Comparison of ENCODE assay signal across 16 cellular contexts in the genomic region with DNA sequence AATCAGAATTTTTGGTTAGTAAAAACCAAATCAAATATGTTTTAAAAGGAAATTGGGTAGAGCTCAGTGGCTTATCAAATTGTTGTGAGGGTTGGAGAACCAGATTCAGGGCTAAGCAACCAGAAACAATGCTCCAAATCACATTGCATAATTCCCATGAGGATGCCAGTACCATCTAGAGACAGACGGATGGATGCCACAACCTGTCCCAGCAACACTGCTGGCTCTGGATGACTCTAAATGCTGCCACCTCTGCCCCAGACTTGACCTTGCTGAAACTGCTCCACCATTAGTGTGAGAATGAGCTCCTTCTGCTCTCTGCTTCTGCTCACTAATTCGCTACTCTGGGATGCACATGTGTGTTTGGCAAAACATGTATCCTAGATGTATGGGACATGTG. TPM values are rescaled to one million over a fixed set of nuclear protein-coding genes. Genes with fewer than 3 reads are reported as not detected.
A peak's percentile ranks its signal among the peaks of the same experiment; 100 is the strongest.
DNase-seq lines count a peak whose midpoint lies in the region; ATAC-seq, FAIRE-seq and TF ChIP-seq lines count a peak whose summit lies in the region.
"Had no signal": no experiment of that assay in that cellular context is flagged by ENCODE, and none has a peak within 500 bp of the region (broad histone marks: within the 10 kb centered on the region; RNA-seq: fewer than 3 reads in every experiment).

No MANE protein-coding gene starts in this region.

- H3K4me3 ChIP-seq in right atrium auricular region = no peak overlapping the region
- no peak overlapping the region for H3K4me3 ChIP-seq in IMR-90 (ENCODE audit: insufficient read depth, low read depth, low read length)
- no peak overlapping the region for H3K4me3 ChIP-seq in astrocyte (ENCODE audit: insufficient read depth, low read depth, low read length)
- no peak overlapping the region for H3K4me3 ChIP-seq in trophoblast cell (ENCODE audit: low read depth, low read length)

- no peak overlapping the region for H3K18ac ChIP-seq in IMR-90 (ENCODE audit: low read depth, low read length)
- no peak overlapping the region for H3K18ac ChIP-seq in trophoblast cell (ENCODE audit: low read length)

- H4K91ac ChIP-seq in IMR-90 (ENCODE audit: insufficient read depth, low read depth, low read length) (peak overlapping the region; percentile 35; the same call in 1 of the 2 replicates), trophoblast cell (ENCODE audit: low read depth, low read length) (no peak overlapping the region)

- peaks cover 95% of the 10 kb centered on the region for H3K79me2 ChIP-seq in astrocyte (ENCODE audit: insufficient read depth, low read length)
- peaks cover 2% of the 10 kb centered on the region for H3K79me2 ChIP-seq in trophoblast cell (ENCODE audit: control insufficient read depth, insufficient read depth, low read length, poor library complexity)

- peak overlapping the region; percentile 66 for H3K27ac Mint-ChIP-seq in astrocyte (ENCODE audit: unreplicated experiment)

- H4K20me1 ChIP-seq in IMR-90 (ENCODE audit: insufficient read depth, low read length) (peaks cover 31% of the 10 kb centered on the region), astrocyte (ENCODE audit: insufficient read depth, low read length) (peaks cover 39% of the 10 kb centered on the region)

- WGBS in IMR-90 (ENCODE audit: extremely low coverage in 2 of 2, insufficient read length in 1 of 2), 2 experiments = no CpG with 5 or more reads among the region's 2 CpGs
- WGBS in trophoblast cell (ENCODE audit: extremely low coverage, insufficient coverage, insufficient read length) = no CpG with 5 or more reads among the region's 2 CpGs

- no peak overlapping the region for H3K56ac ChIP-seq in IMR-90 (ENCODE audit: extremely low read depth, insufficient read depth, low read length)

- DNase-seq in left ventricle myocardium superior = no peak
- DNase-seq in right atrium auricular region (ENCODE audit: low spot score) = no peak
- no peak for DNase-seq in IMR-90
- no peak for DNase-seq in astrocyte (ENCODE audit: low read depth)
- no peak for DNase-seq in trophoblast cell
- no peak for DNase-seq in activated T-cell treated with anti-CD3 and anti-CD28 coated beads, Interleukin-2, amount 50 U/mL, for 1 hour
- DNase-seq: CD4-positive, CD25-positive, alpha-beta regulatory T cell; DND-41; GF-D8; GOT3; KBM-7; NCI-H1048; NCI-H146; OCI-M1 had no signal

- H3K27ac ChIP-seq in right atrium auricular region (no peak overlapping the region), IMR-90 (ENCODE audit: insufficient read depth, low read length) (no peak overlapping the region), astrocyte (ENCODE audit: low read depth, low read length) (no peak overlapping the region), trophoblast cell (ENCODE audit: low read depth, low read length) (no peak overlapping the region)

- H3K79me1 ChIP-seq in IMR-90 (ENCODE audit: low read depth in 1 of 2, low read length in 2 of 2) = peaks cover 32 to 74% of the 10 kb centered on the region in 2 experiments
- H3K79me1 ChIP-seq in trophoblast cell (ENCODE audit: low read length) = no peaks in the 10 kb centered on the region

- peak overlapping the region; percentile 55; the same call in 1 of the 2 replicates for H2BK20ac ChIP-seq in IMR-90 (ENCODE audit: low read depth, low read length)

- TF ChIP-seq POLR2A in IMR-90 (IDR thresholded peaks at IDR 0.05; ENCODE audit: low read depth, low read length) = no peak

- H3K27me3 ChIP-seq in right atrium auricular region = no peaks in the 10 kb centered on the region
- no peaks in the 10 kb centered on the region for H3K27me3 ChIP-seq in IMR-90 (ENCODE audit: control insufficient read depth, insufficient read depth, low read length)
- no peaks in the 10 kb centered on the region for H3K27me3 ChIP-seq in astrocyte (ENCODE audit: insufficient read depth, low read length)
- no peaks in the 10 kb centered on the region for H3K27me3 ChIP-seq in trophoblast cell (ENCODE audit: insufficient read depth, low read length)

- peak overlapping the region; percentile 52; the same call in 1 of the 2 replicates for H3K14ac ChIP-seq in IMR-90 (replicated peaks; ENCODE audit: low read depth, low read length)
- no peak overlapping the region for H3K14ac ChIP-seq in trophoblast cell (ENCODE audit: low read length)

- no peak overlapping the region for H3K4me3 Mint-ChIP-seq in astrocyte (ENCODE audit: unreplicated experiment)

- CTCF ChIA-PET in IMR-90 (lab: Yijun Ruan, JAX) = no interaction called here

- H2BK120ac ChIP-seq in IMR-90 (ENCODE audit: low read depth, low read length) = no peak overlapping the region
- no peak overlapping the region for H2BK120ac ChIP-seq in trophoblast cell (ENCODE audit: insufficient read depth, low read length, poor library complexity)

- no peak overlapping the region for H4K5ac ChIP-seq in IMR-90 (ENCODE audit: low read depth, low read length)

- no TSS peak for BruUV-seq in IMR-90 (replicated peaks; lab: Mats Ljungman, UMichigan)

- H4K8ac ChIP-seq in IMR-90 (ENCODE audit: low read depth in 2 of 2, low read length in 2 of 2) = peak overlapping the region in 1 of 2 experiments; percentile 35; a peak in 1 of 4 replicates
- no peak overlapping the region for H4K8ac ChIP-seq in trophoblast cell (ENCODE audit: low read depth, low read length)

- H3K4ac ChIP-seq in IMR-90 (ENCODE audit: low read depth, low read length) (no peak overlapping the region; the same call in 1 of the 2 replicates), trophoblast cell (ENCODE audit: low read depth, low read length) (peak overlapping the region; percentile 7)

- POLR2A ChIA-PET in IMR-90 (lab: Charles Lee; ENCODE audit: unreplicated experiment) = no interaction called here

- H3K9me3 ChIP-seq in right atrium auricular region = no peaks in the 10 kb centered on the region
- no peaks in the 10 kb centered on the region for H3K9me3 ChIP-seq in IMR-90 (ENCODE audit: control insufficient read depth, insufficient read depth, low read length)
- H3K9me3 ChIP-seq in astrocyte (ENCODE audit: insufficient read depth, low read depth, low read length) = no peaks in the 10 kb centered on the region
- H3K9me3 ChIP-seq in trophoblast cell (ENCODE audit: insufficient read depth, low read depth, low read length) = no peaks in the 10 kb centered on the region

- no peak overlapping the region for H2BK12ac ChIP-seq in trophoblast cell (ENCODE audit: low read length)

- H3K36me3 Mint-ChIP-seq in astrocyte (ENCODE audit: low read depth, unreplicated experiment) = peaks cover 3% of the 10 kb centered on the region

- H4K12ac ChIP-seq in trophoblast cell (ENCODE audit: low read depth, low read length) = no peak overlapping the region

- dilution Hi-C loops in IMR-90 (cut with HindIII; ENCODE audit: low sequenced_read_pairs, unreplicated experiment) = no loop called here

- TF ChIP-seq CTCF in right atrium auricular region (IDR thresholded peaks at IDR 0.05) = no peak
- TF ChIP-seq CTCF in IMR-90 (conservative IDR thresholded peaks at IDR 0.05; ENCODE audit: low read depth, low read length) = no peak
- no peak for TF ChIP-seq CTCF in astrocyte (IDR thresholded peaks at IDR 0.05; ENCODE audit: insufficient read depth, low read depth, low read length)

- peak overlapping the region; percentile 62 for H2AK9ac ChIP-seq in IMR-90 (replicated peaks; ENCODE audit: low read depth, low read length, poor library complexity)

- peak overlapping the region; percentile 8 for H2AFZ ChIP-seq in IMR-90 (replicated peaks; ENCODE audit: low read length, poor library complexity)
- H2AFZ ChIP-seq in astrocyte (ENCODE audit: low read depth, low read length) = no peak overlapping the region
- no peak overlapping the region for H2AFZ ChIP-seq in trophoblast cell (ENCODE audit: insufficient read depth, low read length, poor library complexity)

- H3K23ac ChIP-seq in IMR-90 (ENCODE audit: low read depth, low read length) (peak overlapping the region; percentile 31), trophoblast cell (ENCODE audit: low read length) (no peak overlapping the region)

- H3K36me3 ChIP-seq in right atrium auricular region (no peaks in the 10 kb centered on the region), IMR-90 (ENCODE audit: control insufficient read depth, insufficient read depth, low read length) (peaks cover 2% of the 10 kb centered on the region; the same call in 1 of the 2 replicates), astrocyte (ENCODE audit: insufficient read depth, low read length) (peaks cover 5% of the 10 kb centered on the region), trophoblast cell (ENCODE audit: control insufficient read depth in 1 of 2, insufficient read depth in 2 of 2, low read length in 2 of 2) (no peaks in the 10 kb centered on the region)

- no peak overlapping the region for H2BK5ac ChIP-seq in IMR-90 (ENCODE audit: low read depth, low read length, poor library complexity, severe bottlenecking)
- no peak overlapping the region for H2BK5ac ChIP-seq in trophoblast cell (ENCODE audit: low read depth, low read length, poor library complexity)

- no peak overlapping the region for H3K9ac ChIP-seq in IMR-90 (ENCODE audit: low read depth, low read length)
- no peak overlapping the region for H3K9ac ChIP-seq in astrocyte (ENCODE audit: low read length)
- H3K9ac ChIP-seq in trophoblast cell (ENCODE audit: low read length) = no peak overlapping the region

- no peaks in the 10 kb centered on the region for H3K27me3 Mint-ChIP-seq in astrocyte (ENCODE audit: low read depth, unreplicated experiment)
- H3K27me3 Mint-ChIP-seq: CD4-positive, CD25-positive, alpha-beta regulatory T cell had no signal

- H3K4me1 Mint-ChIP-seq in astrocyte (ENCODE audit: low read depth, unreplicated experiment) = peaks cover 62% of the 10 kb centered on the region

- H3K9me1 ChIP-seq in IMR-90 (ENCODE audit: insufficient read depth, low read length) = peaks cover 8% of the 10 kb centered on the region

- in situ Hi-C loops in IMR-90 (cut with MboI; ENCODE audit: low sequenced_read_pairs) = no loop called here

- ATAC-seq in left ventricle myocardium superior (peak; percentile 52), IMR-90 (ENCODE audit: low read depth) (no peak), HG03378 (IDR thresholded peaks at IDR 0.05; ENCODE audit: unreplicated experiment) (no peak)

- intact Hi-C loops in left ventricle myocardium superior (cut with micrococcal nuclease) = no loop called here
- intact Hi-C loops in IMR-90 (cut with micrococcal nuclease) = no loop called here

- H2AK5ac ChIP-seq in IMR-90 (ENCODE audit: low read depth, low read length) = peak overlapping the region; percentile 35; the same call in 1 of the 2 replicates
- H2AK5ac ChIP-seq in trophoblast cell (ENCODE audit: low read length) = no peak overlapping the region

- peaks cover 0 to 78% of the 10 kb centered on the region in 2 donors for H3K4me1 ChIP-seq in right atrium auricular region
- H3K4me1 ChIP-seq in IMR-90 (ENCODE audit: control insufficient read depth, insufficient read depth, low read length) = peaks cover 18% of the 10 kb centered on the region
- peaks cover 36% of the 10 kb centered on the region for H3K4me1 ChIP-seq in astrocyte (ENCODE audit: insufficient read depth, low read length)
- peaks cover 0 to 2% of the 10 kb centered on the region in 2 experiments for H3K4me1 ChIP-seq in trophoblast cell (ENCODE audit: control insufficient read depth in 1 of 2, insufficient read depth in 2 of 2, low read length in 2 of 2)

- H2BK15ac ChIP-seq in IMR-90 (ENCODE audit: low read depth, low read length) = 0 out of 3 replicates have a peak overlapping the region, but pooled peaks have one; percentile 34

- no peak for FAIRE-seq in astrocyte (lab: Jason Lieb, UNC)
- FAIRE-seq: GM12892 had no signal

- no peak overlapping the region for H3K4me2 ChIP-seq in IMR-90 (ENCODE audit: low read depth, low read length)
- no peak overlapping the region for H3K4me2 ChIP-seq in astrocyte (ENCODE audit: low read length)
- no peak overlapping the region for H3K4me2 ChIP-seq in trophoblast cell (ENCODE audit: low read length)

- no peaks in the 10 kb centered on the region for H3K9me3 Mint-ChIP-seq in astrocyte (ENCODE audit: unreplicated experiment)
- H3K9me3 Mint-ChIP-seq: CD4-positive, CD25-positive, alpha-beta regulatory T cell had no signal

- no peak for TF ChIP-seq RAD21 in IMR-90 (IDR thresholded peaks at IDR 0.05; ENCODE audit: low read length)

RNA-seq across cellular contexts. Expression of a gene that starts 43.9 kb away (rescaled TPM):
- 25.2 TPM for total RNA-seq in left ventricle myocardium superior
- total RNA-seq in right atrium auricular region = 10 to 100 TPM; 25.9 to 32.5 TPM
- total RNA-seq in IMR-90 (2012; rRNA removed) = 58.3 and 65.8 TPM in 2 replicates
- 12.4 and 13.0 TPM in 2 replicates for polyA plus RNA-seq in IMR-90 (2012; rRNA removed)
- polyA plus RNA-seq in IMR-90 (2012; cell fraction: cytosol; rRNA removed) = 2.9 and 5.7 TPM in 2 replicates
- polyA plus RNA-seq in IMR-90 (2012; cell fraction: nucleus; rRNA removed; ENCODE audit: low replicate concordance) = 4.4 and 27.1 TPM in 2 replicates
- 54.1 and 60.9 TPM in 2 replicates for total RNA-seq in astrocyte
- polyA plus RNA-seq in trophoblast cell (2013) = 19.9 and 20.5 TPM in 2 replicates
